13 cellular contexts compared by ENCODE assay signal in genomic region chr10:48798486-48799254, GRCh38.
DNase-seq lines count a peak whose midpoint lies in the region; ATAC-seq and TF ChIP-seq lines count a peak whose summit lies in the region.
"Had no signal": no experiment of that assay in that cellular context is flagged by ENCODE, and none has a peak within 500 bp of the region (broad histone marks: within the 10 kb centered on the region; RNA-seq: fewer than 3 reads in every experiment).

No MANE protein-coding gene starts in this region.

- peak; percentile 28 for ATAC-seq in mucosa of descending colon
- no peak for ATAC-seq in GM21390 (IDR thresholded peaks at IDR 0.05; ENCODE audit: unreplicated experiment)
- no peak for ATAC-seq in HG02981 (IDR thresholded peaks at IDR 0.05; ENCODE audit: unreplicated experiment)
- ATAC-seq: gastroesophageal sphincter had no signal

- no peaks in the 10 kb centered on the region for H3K27me3 Mint-ChIP-seq in endothelial cell (ENCODE audit: unreplicated experiment)

- H3K36me3 ChIP-seq in mucosa of descending colon (ENCODE audit: low read depth): no peaks in the 10 kb centered on the region
- H3K36me3 ChIP-seq: gastroesophageal sphincter had no signal

- H3K4me1 ChIP-seq in mucosa of descending colon (ENCODE audit: low read depth): no peaks in the 10 kb centered on the region

- no peak overlapping the region for H3K4me3 ChIP-seq in mucosa of descending colon
- H3K4me3 ChIP-seq: gastroesophageal sphincter had no signal

- H3K4me1 Mint-ChIP-seq in endothelial cell (ENCODE audit: unreplicated experiment): peaks cover 7% of the 10 kb centered on the region

- TF ChIP-seq CTCF in endothelial cell (IDR thresholded peaks at IDR 0.05; ENCODE audit: unreplicated experiment) (no peak), mucosa of descending colon (IDR thresholded peaks at IDR 0.05) (no peak)

- intact Hi-C loops in mucosa of descending colon (cut with DNase I, micrococcal nuclease): no loop called here

- H3K36me3 Mint-ChIP-seq in endothelial cell (ENCODE audit: low read depth, unreplicated experiment): peaks cover 8% of the 10 kb centered on the region

- H3K9me3 Mint-ChIP-seq in endothelial cell (ENCODE audit: unreplicated experiment): peaks cover 6% of the 10 kb centered on the region

- DNase-seq in A172 (ENCODE audit: low spot score): peak; percentile 58
- DNase-seq in GM04504 (ENCODE audit: low read depth): peak; percentile 32
- no peak for DNase-seq in endothelial cell (ENCODE audit: low spot score)
- peak in 1 of 3 donors; percentile 11 for DNase-seq in mucosa of descending colon
- no peak for DNase-seq in activated effector memory CD4-positive, alpha-beta T cell treated with Interleukin-2 at 50 U/mL for 16 hours
- DNase-seq in NCI-H146 treated with DMSO at 0.1 percent for 48 hours (lab: John Stamatoyannopoulos, UW; ENCODE audit: unreplicated experiment): no peak
- DNase-seq: activated naive CD4-positive, alpha-beta T cell treated with anti-CD3 and anti-CD28 coated beads, Interleukin-2, amount 50 U/mL, for 16 hours; kidney glomerular epithelial cell; NCI-H1105; NCI-H69 had no signal

- H3K9me3 ChIP-seq in mucosa of descending colon: no peaks in the 10 kb centered on the region
- H3K9me3 ChIP-seq: gastroesophageal sphincter had no signal

- peak overlapping the region; percentile 36 for H3K27ac Mint-ChIP-seq in endothelial cell (ENCODE audit: unreplicated experiment)

- H3K4me3 Mint-ChIP-seq in endothelial cell (ENCODE audit: unreplicated experiment): no peak overlapping the region

Comparison
In these comparisons a context has a peak if more than half of its experiments do, and no peak if none do; other contexts are left out.
1. DNase-seq: peak in A172 (single experiment) and GM04504 (single experiment); none in endothelial cell (single experiment), activated effector memory CD4-positive, alpha-beta T cell treated with Interleukin-2 at 50 U/mL for 16 hours (single experiment) and NCI-H146 treated with DMSO at 0.1 percent for 48 hours (single experiment).